2 cellular contexts compared by ENCODE assay signal in genomic region chr7:116311262-116311661, GRCh38.
TF ChIP-seq lines count a peak whose summit lies in the region.

No MANE protein-coding gene starts in this region.

TF ChIP-seq in HepG2, 621 proteins besides CTCF, POLR2A, EP300 and RAD21:
- TF ChIP-seq CEBPB (IDR thresholded peaks at IDR 0.05; ENCODE audit: borderline replicate concordance, low read depth, low read length) (no peak), MAFK (conservative IDR thresholded peaks at IDR 0.05 in 1 of 2, IDR thresholded peaks at IDR 0.05 in 1 of 2; ENCODE audit: low read length in 2 of 2) (peak; percentile 55 to 86; a peak in 3 of 4 replicates), MAFF (IDR thresholded peaks at IDR 0.05; ENCODE audit: low read depth, low read length) (peak; percentile 77), ZNF274 (CRISPR knock-in tag; IDR thresholded peaks at IDR 0.05) (no peak), POGZ (CRISPR knock-in tag; IDR thresholded peaks at IDR 0.05) (no peak), PLRG1 (conservative IDR thresholded peaks at IDR 0.05) (no peak)

TF ChIP-seq in GM23338, 12 proteins besides CTCF, POLR2A, EP300 and RAD21:
- TF ChIP-seq REST (IDR thresholded peaks at IDR 0.05; ENCODE audit: unreplicated experiment) (no peak), ZNF114 (CRISPR knock-in tag; IDR thresholded peaks at IDR 0.05) (no peak), ETS1 (IDR thresholded peaks at IDR 0.05) (no peak), CREB1 (CRISPR knock-in tag; IDR thresholded peaks at IDR 0.05; ENCODE audit: low read depth) (no peak), JUNB (IDR thresholded peaks at IDR 0.05; ENCODE audit: unreplicated experiment) (no peak), STAT1 (IDR thresholded peaks at IDR 0.05; ENCODE audit: unreplicated experiment) (no peak), NANOG (IDR thresholded peaks at IDR 0.05; ENCODE audit: borderline replicate concordance) (no peak), EZH2phosphoT487 (IDR thresholded peaks at IDR 0.05; ENCODE audit: unreplicated experiment) (no peak), EZH2 (IDR thresholded peaks at IDR 0.05; ENCODE audit: low read depth, unreplicated experiment) (no peak)
